In the genomic region with DNA sequence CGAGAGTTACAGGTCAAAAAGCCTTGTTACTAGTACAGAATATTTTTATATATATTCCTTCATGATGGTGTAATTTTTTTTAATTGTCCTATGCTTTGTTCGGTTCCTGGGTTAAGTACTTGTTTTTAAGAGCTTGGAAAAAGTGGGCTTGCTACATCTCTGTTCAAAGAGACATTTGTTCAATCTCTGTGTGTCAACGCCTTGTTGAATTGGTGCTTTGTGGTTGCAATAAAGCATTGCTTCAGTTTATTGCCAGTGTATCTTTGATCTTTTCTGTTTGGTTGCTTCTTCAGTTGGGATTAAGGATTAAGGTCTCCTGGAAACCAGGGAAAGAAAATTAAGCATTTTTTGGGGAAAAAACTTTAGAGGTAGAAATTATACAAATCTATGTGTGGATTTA, we compare ENCODE assay signal across 33 cellular contexts. TPM values are rescaled to one million over a fixed set of nuclear protein-coding genes. Genes with fewer than 3 reads are reported as not detected.
"Had no signal": no experiment of that assay in that cellular context is flagged by ENCODE, and none has a peak within 500 bp of the region (broad histone marks: within the 10 kb centered on the region; RNA-seq: fewer than 3 reads in every experiment).

No MANE protein-coding gene starts in this region.

- H3K4me1 ChIP-seq: heart right ventricle, lower lobe of right lung, right atrium auricular region had no signal

- H3K27ac ChIP-seq: coronary artery, heart right ventricle, left lung, lower lobe of right lung, neutrophil, ovary, right atrium auricular region, suprapubic skin, tibial nerve had no signal

- H3K4me2 ChIP-seq: smooth muscle cell had no signal

- DNase-seq: activated CD4-positive, alpha-beta T cell treated with anti-CD3 and anti-CD28 coated beads for 36 hours; activated CD4-positive, alpha-beta T cell treated with anti-CD3 and anti-CD28 coated beads, Interleukin-2, amount 50 U/mL, for 4 hours; activated CD4-positive, CD25-positive, alpha-beta regulatory T cell; activated naive CD4-positive, alpha-beta T cell; activated T-cell treated with anti-CD3 and anti-CD28 coated beads for 4 hours; activated T-cell treated with anti-CD3 and anti-CD28 coated beads, Interleukin-2, amount 50 U/mL, for 72 hours; cerebellar nuclear complex; foreskin fibroblast; heart right ventricle; left lung; lower lobe of right lung; mesendoderm; naive B cell; nephron progenitor cell; ovary; stimulated activated CD4-positive, alpha-beta T cell treated with anti-CD3 and anti-CD28 coated beads, Interleukin-1b, Interleukin-23, amount 100 ng/mL, for 48 hours; stimulated activated CD4-positive, alpha-beta T cell treated with anti-CD3 and anti-CD28 coated beads, Interleukin-4, amount 100 ng/mL, for 4 hours; stimulated activated CD8-positive, alpha-beta memory T cell treated with anti-CD3 and anti-CD28 coated beads, Interleukin-4, amount 100 ng/mL, for 48 hours; stimulated activated naive CD8-positive, alpha-beta T cell treated with anti-CD3 and anti-CD28 coated beads, Interleukin-15, amount 100 ng/mL, for 72 hours; T-helper 1 cell had no signal

- H3K9me3 ChIP-seq: heart right ventricle, left lung, lower lobe of right lung, neutrophil, ovary, right atrium auricular region, suprapubic skin, tibial nerve had no signal

- H3K36me3 ChIP-seq: heart right ventricle, left lung, lower lobe of right lung, neutrophil, ovary, right atrium auricular region, suprapubic skin, tibial nerve had no signal

- H3K27me3 ChIP-seq: heart right ventricle, left lung, neutrophil, ovary, right atrium auricular region, suprapubic skin, tibial nerve had no signal

- ATAC-seq: activated CD4-positive, alpha-beta T cell treated with anti-CD3 and anti-CD28 coated beads for 36 hours; activated naive CD4-positive, alpha-beta T cell treated with anti-CD3 and anti-CD28 coated beads, Interleukin-2, amount 50 U/mL, for 72 hours; activated T-cell treated with anti-CD3 and anti-CD28 coated beads, Interleukin-2, amount 50 U/mL, for 72 hours; heart right ventricle; left lung; lower lobe of right lung; stimulated activated memory B cell treated with anti-CD40 and anti-IgM and Interleukin-4, amounts not matched to agents 10 μg/mL and 1 μg/mL and 100 μg/mL, for 72 hours; stimulated activated naive CD8-positive, alpha-beta T cell treated with anti-CD3 and anti-CD28 coated beads, Interleukin-15, amount 100 ng/mL, for 72 hours had no signal

- H3K4me3 ChIP-seq: coronary artery, heart right ventricle, left lung, lower lobe of right lung, ovary, right atrium auricular region, smooth muscle cell, suprapubic skin, tibial nerve had no signal

RNA-seq across cellular contexts. Expression of a gene that starts 47.7 kb away (rescaled TPM):
- total RNA-seq: activated CD4-positive, alpha-beta T cell treated with anti-CD3 and anti-CD28 coated beads for 36 hours; activated naive CD4-positive, alpha-beta T cell treated with anti-CD3 and anti-CD28 coated beads, Interleukin-2, amount 50 U/mL, for 72 hours; activated T-cell treated with anti-CD3 and anti-CD28 coated beads, Interleukin-2, amount 50 U/mL, for 72 hours; endothelial cell of umbilical vein; glomerular endothelial cell; kidney epithelial cell; pulmonary artery endothelial cell; right atrium auricular region; smooth muscle cell; tibial nerve had no signal
- polyA plus RNA-seq: endothelial cell of umbilical vein, esophagus, heart right ventricle, smooth muscle cell had no signal
